In genomic region chr17:38881600-38882191, GRCh38 we compare ENCODE assay signal across 8 cellular contexts. TPM values are rescaled to one million over a fixed set of nuclear protein-coding genes. Genes with fewer than 3 reads are reported as not detected.
DNase-seq lines count a peak whose midpoint lies in the region; ATAC-seq and TF ChIP-seq lines count a peak whose summit lies in the region.

No MANE protein-coding gene starts in this region.

- peak overlapping the region; percentile 76 for H3K4me2 ChIP-seq in GM23248 (ENCODE audit: unreplicated experiment)

- 29 to 33% methylated on average over 8 of the region's 8 CpGs for WGBS in GM23248 (ENCODE audit: low coverage in 1 of 2, low lambda C conversion rate in 2 of 2, missing lambda C conversion rate in 2 of 2), 2 experiments

- peak; percentile 48; the same call in 1 of the 2 replicates for TF ChIP-seq POLR2A in Raji (IDR thresholded peaks at IDR 0.05; ENCODE audit: insufficient read depth, low read depth, low read length)

- ATAC-seq in GM21447 (IDR thresholded peaks at IDR 0.05; ENCODE audit: unreplicated experiment) (no peak), HG03108 (IDR thresholded peaks at IDR 0.05; ENCODE audit: unreplicated experiment) (no peak), HG03196 (IDR thresholded peaks at IDR 0.05; ENCODE audit: unreplicated experiment) (no peak), GM18511 (IDR thresholded peaks at IDR 0.05; ENCODE audit: unreplicated experiment) (no peak)

- in situ Hi-C loops in GM23248 (cut with MboI) = no loop called here

- H3K36me3 ChIP-seq in GM23248 (ENCODE audit: low read depth) = peaks cover 16% of the 10 kb centered on the region

- no peaks in the 10 kb centered on the region for H3K27me3 ChIP-seq in GM23248 (replicated peaks; ENCODE audit: insufficient read depth)

- peak overlapping the region; percentile 60 for H3K27ac ChIP-seq in GM23248

- peak overlapping the region; percentile 47; the same call in 1 of the 2 replicates for H3K9ac ChIP-seq in GM23248

- H3K9me2 ChIP-seq in GM23248 (ENCODE audit: insufficient read depth) = no peaks in the 10 kb centered on the region

- H3K4me1 ChIP-seq in GM23248 (ENCODE audit: insufficient read depth) = peaks cover 73% of the 10 kb centered on the region

- no peak overlapping the region for H2AFZ ChIP-seq in GM23248

- H4K20me1 ChIP-seq in GM23248 (ENCODE audit: insufficient read depth) = peaks cover 26% of the 10 kb centered on the region

- DNase-seq in GM23248 = peak; percentile 54
- peak; percentile 23 for DNase-seq in effector CD4-positive, alpha-beta T cell
- peak; percentile 63 for DNase-seq in myocyte (ENCODE audit: low read depth)

- H3K4me3 ChIP-seq in GM23248 = no peak overlapping the region

- peaks cover 95% of the 10 kb centered on the region for H3K79me2 ChIP-seq in GM23248 (ENCODE audit: insufficient read depth)

- H3F3A ChIP-seq in GM23248 (ENCODE audit: insufficient read depth) = peaks cover 64% of the 10 kb centered on the region

- no peaks in the 10 kb centered on the region for H3K9me3 ChIP-seq in GM23248 (ENCODE audit: low read depth)

RNA-seq across cellular contexts. Expression of gene LASP1, which starts 11.8 kb away (rescaled TPM):
- total RNA-seq in GM23248 (2014; rRNA removed; shearing (Covaris generic)) = 207 and 250 TPM in 2 replicates
- 198 and 203 TPM in 2 replicates for polyA plus RNA-seq in GM23248 (2016; fragmentation: Nextera tagmentation; extraction: Ambion mirVana)
- total RNA-seq in myocyte = 86.8 and 89.9 TPM in 2 replicates
- polyA plus RNA-seq in myocyte (2012) = 171 TPM

RNA-seq across cellular contexts. Expression of gene RPL23, which starts 28.2 kb away (rescaled TPM):
- 516 and 553 TPM in 2 replicates for total RNA-seq in GM23248 (2014; rRNA removed; shearing (Covaris generic))
- polyA plus RNA-seq in GM23248 (2016; fragmentation: Nextera tagmentation; extraction: Ambion mirVana) = 1,114 and 1,221 TPM in 2 replicates
- total RNA-seq in myocyte = 758 and 872 TPM in 2 replicates
- 1,420 TPM for polyA plus RNA-seq in myocyte (2012)

RNA-seq across cellular contexts. Expression of gene CWC25, which starts 56.6 kb away (rescaled TPM):
- total RNA-seq in GM23248 (2014; rRNA removed; shearing (Covaris generic)) = 9.7 and 18.7 TPM in 2 replicates
- 13.3 and 14.2 TPM in 2 replicates for polyA plus RNA-seq in GM23248 (2016; fragmentation: Nextera tagmentation; extraction: Ambion mirVana)
- total RNA-seq in myocyte = 10.8 and 11.3 TPM in 2 replicates
- polyA plus RNA-seq in myocyte (2012) = 12.9 TPM
